Comparison of ENCODE assay signal across 1 cellular context in the genomic region with DNA sequence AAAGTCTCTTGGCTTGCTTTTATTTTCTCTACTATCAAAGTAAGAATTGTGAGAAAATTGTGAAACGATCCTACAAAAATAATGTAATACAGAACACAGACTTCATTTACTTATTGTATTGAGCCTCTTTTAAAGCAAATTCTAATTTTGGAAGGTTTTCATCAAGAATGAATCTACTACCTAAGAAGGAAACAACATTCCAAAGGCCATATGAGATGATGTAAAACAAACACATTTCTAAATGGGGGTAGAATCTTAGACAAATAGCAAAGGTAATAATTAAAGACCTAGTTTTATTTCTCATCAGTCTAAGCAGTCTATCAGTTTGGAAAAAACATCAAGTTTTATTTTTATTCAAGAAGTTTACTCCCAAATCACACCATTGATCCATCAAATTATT.
TF ChIP-seq lines count a peak whose summit lies in the region.

No MANE protein-coding gene starts in this region.

TF ChIP-seq in HepG2, 621 proteins besides CTCF, POLR2A, EP300 and RAD21 (continued from another document and continues in another):
- TF ChIP-seq, protein P1, sequence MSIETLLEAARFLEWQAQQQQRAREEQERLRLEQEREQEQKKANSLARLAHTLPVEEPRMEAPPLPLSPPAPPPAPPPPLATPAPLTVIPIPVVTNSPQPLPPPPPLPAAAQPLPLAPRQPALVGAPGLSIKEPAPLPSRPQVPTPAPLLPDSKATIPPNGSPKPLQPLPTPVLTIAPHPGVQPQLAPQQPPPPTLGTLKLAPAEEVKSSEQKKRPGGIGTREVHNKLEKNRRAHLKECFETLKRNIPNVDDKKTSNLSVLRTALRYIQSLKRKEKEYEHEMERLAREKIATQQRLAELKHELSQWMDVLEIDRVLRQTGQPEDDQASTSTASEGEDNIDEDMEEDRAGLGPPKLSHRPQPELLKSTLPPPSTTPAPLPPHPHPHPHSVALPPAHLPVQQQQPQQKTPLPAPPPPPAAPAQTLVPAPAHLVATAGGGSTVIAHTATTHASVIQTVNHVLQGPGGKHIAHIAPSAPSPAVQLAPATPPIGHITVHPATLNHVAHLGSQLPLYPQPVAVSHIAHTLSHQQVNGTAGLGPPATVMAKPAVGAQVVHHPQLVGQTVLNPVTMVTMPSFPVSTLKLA (IDR thresholded peaks at IDR 0.05): no peak
- TF ChIP-seq, protein P2, sequence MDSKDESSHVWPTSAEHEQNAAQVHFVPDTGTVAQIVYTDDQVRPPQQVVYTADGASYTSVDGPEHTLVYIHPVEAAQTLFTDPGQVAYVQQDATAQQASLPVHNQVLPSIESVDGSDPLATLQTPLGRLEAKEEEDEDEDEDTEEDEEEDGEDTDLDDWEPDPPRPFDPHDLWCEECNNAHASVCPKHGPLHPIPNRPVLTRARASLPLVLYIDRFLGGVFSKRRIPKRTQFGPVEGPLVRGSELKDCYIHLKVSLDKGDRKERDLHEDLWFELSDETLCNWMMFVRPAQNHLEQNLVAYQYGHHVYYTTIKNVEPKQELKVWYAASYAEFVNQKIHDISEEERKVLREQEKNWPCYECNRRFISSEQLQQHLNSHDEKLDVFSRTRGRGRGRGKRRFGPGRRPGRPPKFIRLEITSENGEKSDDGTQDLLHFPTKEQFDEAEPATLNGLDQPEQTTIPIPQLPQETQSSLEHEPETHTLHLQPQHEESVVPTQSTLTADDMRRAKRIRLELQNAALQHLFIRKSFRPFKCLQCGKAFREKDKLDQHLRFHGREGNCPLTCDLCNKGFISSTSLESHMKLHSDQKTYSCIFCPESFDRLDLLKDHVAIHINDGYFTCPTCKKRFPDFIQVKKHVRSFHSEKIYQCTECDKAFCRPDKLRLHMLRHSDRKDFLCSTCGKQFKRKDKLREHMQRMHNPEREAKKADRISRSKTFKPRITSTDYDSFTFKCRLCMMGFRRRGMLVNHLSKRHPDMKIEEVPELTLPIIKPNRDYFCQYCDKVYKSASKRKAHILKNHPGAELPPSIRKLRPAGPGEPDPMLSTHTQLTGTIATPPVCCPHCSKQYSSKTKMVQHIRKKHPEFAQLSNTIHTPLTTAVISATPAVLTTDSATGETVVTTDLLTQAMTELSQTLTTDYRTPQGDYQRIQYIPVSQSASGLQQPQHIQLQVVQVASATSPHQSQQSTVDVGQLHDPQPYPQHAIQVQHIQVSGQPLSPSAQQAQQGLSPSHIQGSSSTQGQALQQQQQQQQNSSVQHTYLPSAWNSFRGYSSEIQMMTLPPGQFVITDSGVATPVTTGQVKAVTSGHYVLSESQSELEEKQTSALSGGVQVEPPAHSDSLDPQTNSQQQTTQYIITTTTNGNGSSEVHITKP (CRISPR knock-in tag; IDR thresholded peaks at IDR 0.05; ENCODE audit: low read depth): no peak
- TF ChIP-seq HMG20A (CRISPR knock-in tag; IDR thresholded peaks at IDR 0.05; ENCODE audit: borderline replicate concordance): peak; percentile 56; the same call in 1 of the 2 replicates
- TF ChIP-seq EHMT2 (IDR thresholded peaks at IDR 0.05; ENCODE audit: borderline replicate concordance, low read depth, low read length): no peak
- TF ChIP-seq ZNF83 (CRISPR knock-in tag; IDR thresholded peaks at IDR 0.05; ENCODE audit: borderline replicate concordance): no peak
- TF ChIP-seq SNRNP70 (IDR thresholded peaks at IDR 0.05; ENCODE audit: low read depth, low read length): no peak
- TF ChIP-seq, protein P3, sequence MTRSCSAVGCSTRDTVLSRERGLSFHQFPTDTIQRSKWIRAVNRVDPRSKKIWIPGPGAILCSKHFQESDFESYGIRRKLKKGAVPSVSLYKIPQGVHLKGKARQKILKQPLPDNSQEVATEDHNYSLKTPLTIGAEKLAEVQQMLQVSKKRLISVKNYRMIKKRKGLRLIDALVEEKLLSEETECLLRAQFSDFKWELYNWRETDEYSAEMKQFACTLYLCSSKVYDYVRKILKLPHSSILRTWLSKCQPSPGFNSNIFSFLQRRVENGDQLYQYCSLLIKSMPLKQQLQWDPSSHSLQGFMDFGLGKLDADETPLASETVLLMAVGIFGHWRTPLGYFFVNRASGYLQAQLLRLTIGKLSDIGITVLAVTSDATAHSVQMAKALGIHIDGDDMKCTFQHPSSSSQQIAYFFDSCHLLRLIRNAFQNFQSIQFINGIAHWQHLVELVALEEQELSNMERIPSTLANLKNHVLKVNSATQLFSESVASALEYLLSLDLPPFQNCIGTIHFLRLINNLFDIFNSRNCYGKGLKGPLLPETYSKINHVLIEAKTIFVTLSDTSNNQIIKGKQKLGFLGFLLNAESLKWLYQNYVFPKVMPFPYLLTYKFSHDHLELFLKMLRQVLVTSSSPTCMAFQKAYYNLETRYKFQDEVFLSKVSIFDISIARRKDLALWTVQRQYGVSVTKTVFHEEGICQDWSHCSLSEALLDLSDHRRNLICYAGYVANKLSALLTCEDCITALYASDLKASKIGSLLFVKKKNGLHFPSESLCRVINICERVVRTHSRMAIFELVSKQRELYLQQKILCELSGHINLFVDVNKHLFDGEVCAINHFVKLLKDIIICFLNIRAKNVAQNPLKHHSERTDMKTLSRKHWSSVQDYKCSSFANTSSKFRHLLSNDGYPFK (CRISPR knock-in tag; IDR thresholded peaks at IDR 0.05; ENCODE audit: borderline replicate concordance): no peak
- peak; percentile 42; the same call in 1 of the 2 replicates for TF ChIP-seq POLR2AphosphoS5 (IDR thresholded peaks at IDR 0.05; ENCODE audit: low read depth, low read length)
- TF ChIP-seq CREB1 (IDR thresholded peaks at IDR 0.05): no peak
- peak; percentile 37; the same call in 1 of the 2 replicates for TF ChIP-seq CREB1 (CRISPR knock-in tag; IDR thresholded peaks at IDR 0.05)
- peak; percentile 42; the same call in 1 of the 2 replicates for TF ChIP-seq HNF4G (IDR thresholded peaks at IDR 0.05; ENCODE audit: borderline replicate concordance, low read depth, low read length)
- TF ChIP-seq HNF4G (CRISPR knock-in tag; IDR thresholded peaks at IDR 0.05; ENCODE audit: borderline replicate concordance, low read depth): no peak
- TF ChIP-seq, protein P4, sequence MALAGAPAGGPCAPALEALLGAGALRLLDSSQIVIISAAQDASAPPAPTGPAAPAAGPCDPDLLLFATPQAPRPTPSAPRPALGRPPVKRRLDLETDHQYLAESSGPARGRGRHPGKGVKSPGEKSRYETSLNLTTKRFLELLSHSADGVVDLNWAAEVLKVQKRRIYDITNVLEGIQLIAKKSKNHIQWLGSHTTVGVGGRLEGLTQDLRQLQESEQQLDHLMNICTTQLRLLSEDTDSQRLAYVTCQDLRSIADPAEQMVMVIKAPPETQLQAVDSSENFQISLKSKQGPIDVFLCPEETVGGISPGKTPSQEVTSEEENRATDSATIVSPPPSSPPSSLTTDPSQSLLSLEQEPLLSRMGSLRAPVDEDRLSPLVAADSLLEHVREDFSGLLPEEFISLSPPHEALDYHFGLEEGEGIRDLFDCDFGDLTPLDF (CRISPR knock-in tag; IDR thresholded peaks at IDR 0.05): no peak
- no peak for TF ChIP-seq SP5 (CRISPR knock-in tag; IDR thresholded peaks at IDR 0.05; ENCODE audit: borderline replicate concordance, low read depth)
- TF ChIP-seq ARNTL (CRISPR knock-in tag; IDR thresholded peaks at IDR 0.05): no peak
- TF ChIP-seq NR2F1 (CRISPR knock-in tag; IDR thresholded peaks at IDR 0.05): no peak
- TF ChIP-seq ZNF644 (CRISPR knock-in tag; IDR thresholded peaks at IDR 0.05; ENCODE audit: low read depth): no peak
- TF ChIP-seq MBD4 (IDR thresholded peaks at IDR 0.05; ENCODE audit: borderline replicate concordance, low read length): peak; percentile 0; the same call in 1 of the 2 replicates
- 0 out of 2 replicates have a peak, but pooled peaks have one; percentile 24 for TF ChIP-seq NR2F6 (IDR thresholded peaks at IDR 0.05)
- no peak for TF ChIP-seq NR2F6 (CRISPR knock-in tag; IDR thresholded peaks at IDR 0.05)
- no peak for TF ChIP-seq ZMYM4 (CRISPR knock-in tag; IDR thresholded peaks at IDR 0.05)
- peak; percentile 50; the same call in 1 of the 2 replicates for TF ChIP-seq CREM (IDR thresholded peaks at IDR 0.05)
- no peak for TF ChIP-seq CREM (CRISPR knock-in tag; IDR thresholded peaks at IDR 0.05)
- TF ChIP-seq ZNF788 (CRISPR knock-in tag; IDR thresholded peaks at IDR 0.05; ENCODE audit: borderline replicate concordance): no peak
- TF ChIP-seq CEBPB (IDR thresholded peaks at IDR 0.05; ENCODE audit: borderline replicate concordance, low read depth, low read length): no peak
- TF ChIP-seq, protein P5, sequence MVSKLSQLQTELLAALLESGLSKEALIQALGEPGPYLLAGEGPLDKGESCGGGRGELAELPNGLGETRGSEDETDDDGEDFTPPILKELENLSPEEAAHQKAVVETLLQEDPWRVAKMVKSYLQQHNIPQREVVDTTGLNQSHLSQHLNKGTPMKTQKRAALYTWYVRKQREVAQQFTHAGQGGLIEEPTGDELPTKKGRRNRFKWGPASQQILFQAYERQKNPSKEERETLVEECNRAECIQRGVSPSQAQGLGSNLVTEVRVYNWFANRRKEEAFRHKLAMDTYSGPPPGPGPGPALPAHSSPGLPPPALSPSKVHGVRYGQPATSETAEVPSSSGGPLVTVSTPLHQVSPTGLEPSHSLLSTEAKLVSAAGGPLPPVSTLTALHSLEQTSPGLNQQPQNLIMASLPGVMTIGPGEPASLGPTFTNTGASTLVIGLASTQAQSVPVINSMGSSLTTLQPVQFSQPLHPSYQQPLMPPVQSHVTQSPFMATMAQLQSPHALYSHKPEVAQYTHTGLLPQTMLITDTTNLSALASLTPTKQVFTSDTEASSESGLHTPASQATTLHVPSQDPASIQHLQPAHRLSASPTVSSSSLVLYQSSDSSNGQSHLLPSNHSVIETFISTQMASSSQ (IDR thresholded peaks at IDR 0.05; ENCODE audit: low read depth): peak; percentile 57; the same call in 1 of the 2 replicates
- TF ChIP-seq, protein P5 (CRISPR knock-in tag; IDR thresholded peaks at IDR 0.05; ENCODE audit: borderline replicate concordance): no peak
- TF ChIP-seq, protein P6, sequence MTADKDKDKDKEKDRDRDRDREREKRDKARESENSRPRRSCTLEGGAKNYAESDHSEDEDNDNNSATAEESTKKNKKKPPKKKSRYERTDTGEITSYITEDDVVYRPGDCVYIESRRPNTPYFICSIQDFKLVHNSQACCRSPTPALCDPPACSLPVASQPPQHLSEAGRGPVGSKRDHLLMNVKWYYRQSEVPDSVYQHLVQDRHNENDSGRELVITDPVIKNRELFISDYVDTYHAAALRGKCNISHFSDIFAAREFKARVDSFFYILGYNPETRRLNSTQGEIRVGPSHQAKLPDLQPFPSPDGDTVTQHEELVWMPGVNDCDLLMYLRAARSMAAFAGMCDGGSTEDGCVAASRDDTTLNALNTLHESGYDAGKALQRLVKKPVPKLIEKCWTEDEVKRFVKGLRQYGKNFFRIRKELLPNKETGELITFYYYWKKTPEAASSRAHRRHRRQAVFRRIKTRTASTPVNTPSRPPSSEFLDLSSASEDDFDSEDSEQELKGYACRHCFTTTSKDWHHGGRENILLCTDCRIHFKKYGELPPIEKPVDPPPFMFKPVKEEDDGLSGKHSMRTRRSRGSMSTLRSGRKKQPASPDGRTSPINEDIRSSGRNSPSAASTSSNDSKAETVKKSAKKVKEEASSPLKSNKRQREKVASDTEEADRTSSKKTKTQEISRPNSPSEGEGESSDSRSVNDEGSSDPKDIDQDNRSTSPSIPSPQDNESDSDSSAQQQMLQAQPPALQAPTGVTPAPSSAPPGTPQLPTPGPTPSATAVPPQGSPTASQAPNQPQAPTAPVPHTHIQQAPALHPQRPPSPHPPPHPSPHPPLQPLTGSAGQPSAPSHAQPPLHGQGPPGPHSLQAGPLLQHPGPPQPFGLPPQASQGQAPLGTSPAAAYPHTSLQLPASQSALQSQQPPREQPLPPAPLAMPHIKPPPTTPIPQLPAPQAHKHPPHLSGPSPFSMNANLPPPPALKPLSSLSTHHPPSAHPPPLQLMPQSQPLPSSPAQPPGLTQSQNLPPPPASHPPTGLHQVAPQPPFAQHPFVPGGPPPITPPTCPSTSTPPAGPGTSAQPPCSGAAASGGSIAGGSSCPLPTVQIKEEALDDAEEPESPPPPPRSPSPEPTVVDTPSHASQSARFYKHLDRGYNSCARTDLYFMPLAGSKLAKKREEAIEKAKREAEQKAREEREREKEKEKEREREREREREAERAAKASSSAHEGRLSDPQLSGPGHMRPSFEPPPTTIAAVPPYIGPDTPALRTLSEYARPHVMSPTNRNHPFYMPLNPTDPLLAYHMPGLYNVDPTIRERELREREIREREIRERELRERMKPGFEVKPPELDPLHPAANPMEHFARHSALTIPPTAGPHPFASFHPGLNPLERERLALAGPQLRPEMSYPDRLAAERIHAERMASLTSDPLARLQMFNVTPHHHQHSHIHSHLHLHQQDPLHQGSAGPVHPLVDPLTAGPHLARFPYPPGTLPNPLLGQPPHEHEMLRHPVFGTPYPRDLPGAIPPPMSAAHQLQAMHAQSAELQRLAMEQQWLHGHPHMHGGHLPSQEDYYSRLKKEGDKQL (CRISPR knock-in tag; IDR thresholded peaks at IDR 0.05; ENCODE audit: low read depth): no peak
- TF ChIP-seq, protein P7, sequence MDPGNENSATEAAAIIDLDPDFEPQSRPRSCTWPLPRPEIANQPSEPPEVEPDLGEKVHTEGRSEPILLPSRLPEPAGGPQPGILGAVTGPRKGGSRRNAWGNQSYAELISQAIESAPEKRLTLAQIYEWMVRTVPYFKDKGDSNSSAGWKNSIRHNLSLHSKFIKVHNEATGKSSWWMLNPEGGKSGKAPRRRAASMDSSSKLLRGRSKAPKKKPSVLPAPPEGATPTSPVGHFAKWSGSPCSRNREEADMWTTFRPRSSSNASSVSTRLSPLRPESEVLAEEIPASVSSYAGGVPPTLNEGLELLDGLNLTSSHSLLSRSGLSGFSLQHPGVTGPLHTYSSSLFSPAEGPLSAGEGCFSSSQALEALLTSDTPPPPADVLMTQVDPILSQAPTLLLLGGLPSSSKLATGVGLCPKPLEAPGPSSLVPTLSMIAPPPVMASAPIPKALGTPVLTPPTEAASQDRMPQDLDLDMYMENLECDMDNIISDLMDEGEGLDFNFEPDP (CRISPR knock-in tag; conservative IDR thresholded peaks at IDR 0.05): no peak
- TF ChIP-seq ZNF678 (CRISPR knock-in tag; IDR thresholded peaks at IDR 0.05): no peak
- no peak for TF ChIP-seq NFKBIZ (CRISPR knock-in tag; IDR thresholded peaks at IDR 0.05)
- peak; percentile 85 for TF ChIP-seq GATAD2A (CRISPR knock-in tag; IDR thresholded peaks at IDR 0.05)
- no peak for TF ChIP-seq ZNF577 (CRISPR knock-in tag; IDR thresholded peaks at IDR 0.05; ENCODE audit: borderline replicate concordance, low read depth)
- TF ChIP-seq TCF7 (IDR thresholded peaks at IDR 0.05; ENCODE audit: low read depth): no peak
- no peak for TF ChIP-seq SMAD9 (CRISPR knock-in tag; IDR thresholded peaks at IDR 0.05)
